ENCODE assay signal across 23 cellular contexts in the genomic region with DNA sequence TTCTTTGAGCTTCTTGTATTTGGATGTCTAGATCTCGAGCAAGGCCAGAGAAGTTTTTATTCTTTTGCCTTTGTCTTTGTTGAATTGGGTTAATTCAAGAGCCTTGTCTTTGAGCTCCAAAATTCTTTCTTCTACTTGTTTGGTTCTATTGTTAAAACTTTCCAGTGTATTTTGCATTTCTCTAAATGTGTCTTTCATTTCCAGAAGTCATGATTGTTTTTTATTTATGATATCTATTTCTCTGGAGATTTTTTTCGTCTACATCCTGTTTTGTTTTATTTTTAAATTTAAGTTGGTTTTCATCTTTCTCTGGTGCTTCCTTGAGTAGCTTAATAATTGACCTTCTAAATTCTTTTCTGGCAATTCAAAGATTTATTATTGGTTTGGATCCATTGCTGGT.
A peak's percentile ranks its signal among the peaks of the same experiment; 100 is the strongest.
DNase-seq lines count a peak whose midpoint lies in the region; ATAC-seq and FAIRE-seq lines count a peak whose summit lies in the region.
"Had no signal": no experiment of that assay in that cellular context is flagged by ENCODE, and none has a peak within 500 bp of the region (broad histone marks: within the 10 kb centered on the region; RNA-seq: fewer than 3 reads in every experiment).

No MANE protein-coding gene starts in this region.

- POLR2A ChIA-PET in activated CD4-positive, alpha-beta memory T cell treated with anti-CD3 and anti-CD28 coated beads, Interleukin-2, amount 10 ng/mL, durations not matched to agents 7 days and 5 days (lab: Charles Lee) = interaction anchor here (1.4 kb wide), 1 partner anchor 8 kb away, joined by 4 read pairs; no protein-coding TSS in a partner anchor
- POLR2A ChIA-PET in activated CD4-positive, alpha-beta memory T cell treated with anti-CD3 and anti-CD28 coated beads for 36 hours (lab: Charles Lee) = no interaction called here

- CTCF ChIA-PET in activated CD4-positive, alpha-beta memory T cell treated with anti-CD3 and anti-CD28 coated beads, Interleukin-2, amount 10 ng/mL, durations not matched to agents 7 days and 5 days (lab: Charles Lee) = interaction anchor here (0.9 to 1.7 kb wide), 3 partner anchors 33 to 359 kb away, joined by 3 to 8 read pairs (median 3); a partner anchor contains a TSS
- CTCF ChIA-PET in activated CD4-positive, alpha-beta memory T cell treated with anti-CD3 and anti-CD28 coated beads for 36 hours (lab: Charles Lee) = interaction anchor here (1.3 kb wide), 1 partner anchor 219 kb away, joined by 3 read pairs; no protein-coding TSS in a partner anchor

- H3K4me1 Mint-ChIP-seq in activated CD4-positive, alpha-beta memory T cell treated with anti-CD3 and anti-CD28 coated beads, Interleukin-2, amount 10 ng/mL, durations not matched to agents 7 days and 5 days = peaks cover 16% of the 10 kb centered on the region
- no peaks in the 10 kb centered on the region for H3K4me1 Mint-ChIP-seq in activated CD4-positive, alpha-beta memory T cell treated with anti-CD3 and anti-CD28 coated beads for 36 hours (ENCODE audit: low read depth)
- H3K4me1 Mint-ChIP-seq in activated T-helper 2 cell treated with anti-CD3 and anti-CD28 coated beads, Interferon-gamma antibody, Interleukin-2, Interleukin-4, amounts not matched to agents 10 μg/mL and 5 μg/mL and 100 μg/mL, durations not matched to agents 14 hours and 24 hours and 36 hours (ENCODE audit: low read depth) = peaks cover 44% of the 10 kb centered on the region
- H3K4me1 Mint-ChIP-seq in T-helper 17 cell = no peaks in the 10 kb centered on the region
- H3K4me1 Mint-ChIP-seq: CD14-positive monocyte had no signal

- peaks cover 94% of the 10 kb centered on the region for H3K36me3 Mint-ChIP-seq in activated CD4-positive, alpha-beta memory T cell treated with anti-CD3 and anti-CD28 coated beads, Interleukin-2, amount 10 ng/mL, durations not matched to agents 7 days and 5 days (ENCODE audit: low read depth)
- peaks cover 92% of the 10 kb centered on the region for H3K36me3 Mint-ChIP-seq in activated CD4-positive, alpha-beta memory T cell treated with anti-CD3 and anti-CD28 coated beads for 36 hours
- peaks cover 97% of the 10 kb centered on the region for H3K36me3 Mint-ChIP-seq in activated T-helper 2 cell treated with anti-CD3 and anti-CD28 coated beads, Interferon-gamma antibody, Interleukin-2, Interleukin-4, amounts not matched to agents 10 μg/mL and 5 μg/mL and 100 μg/mL, durations not matched to agents 14 hours and 24 hours and 36 hours (ENCODE audit: low read depth)
- H3K36me3 Mint-ChIP-seq in T-helper 17 cell (ENCODE audit: low read depth) = no peaks in the 10 kb centered on the region

- no peak for ATAC-seq in HG02885 (IDR thresholded peaks at IDR 0.05; ENCODE audit: poor library complexity, unreplicated experiment)
- no peak for ATAC-seq in esophagus mucosa
- no peak for ATAC-seq in T-helper 17 cell
- ATAC-seq: A549, HCT116 had no signal

- FAIRE-seq in TTC549 (lab: Jason Lieb, UNC) = peak; percentile 81
- FAIRE-seq: A549, GM12891, GM18507 had no signal

- no peaks in the 10 kb centered on the region for H3K9me3 ChIP-seq in T-helper 17 cell (ENCODE audit: control insufficient read depth, low read length, poor library complexity, severe bottlenecking)
- H3K9me3 ChIP-seq: A549, BE2C had no signal

- intact Hi-C loops in activated CD4-positive, alpha-beta memory T cell treated with anti-CD3 and anti-CD28 coated beads for 36 hours (cut with micrococcal nuclease) = no loop called here
- intact Hi-C loops in activated T-helper 2 cell treated with anti-CD3 and anti-CD28 coated beads, Interferon-gamma antibody, Interleukin-2, Interleukin-4, amounts not matched to agents 10 μg/mL and 5 μg/mL and 100 μg/mL, durations not matched to agents 14 hours and 24 hours and 36 hours (cut with micrococcal nuclease) = no loop called here

- no peak for DNase-seq in activated CD4-positive, alpha-beta memory T cell treated with anti-CD3 and anti-CD28 coated beads, Interleukin-2, amount 10 ng/mL, durations not matched to agents 7 days and 5 days
- no peak for DNase-seq in activated CD4-positive, alpha-beta memory T cell treated with anti-CD3 and anti-CD28 coated beads for 36 hours
- DNase-seq in activated T-helper 2 cell treated with anti-CD3 and anti-CD28 coated beads, Interferon-gamma antibody, Interleukin-2, Interleukin-4, amounts not matched to agents 10 μg/mL and 5 μg/mL and 100 μg/mL, durations not matched to agents 14 hours and 24 hours and 36 hours (ENCODE audit: low spot score) = no peak
- DNase-seq in T-helper 17 cell = no peak
- DNase-seq: ACHN; AML-193; BE2C; Calu3; CD4-positive, alpha-beta memory T cell; COR-L47; DMS53; DMS79 treated with DMSO at 0.1 percent for 48 hours; GF-D8; H9 had no signal

- H3K27me3 Mint-ChIP-seq in activated CD4-positive, alpha-beta memory T cell treated with anti-CD3 and anti-CD28 coated beads, Interleukin-2, amount 10 ng/mL, durations not matched to agents 7 days and 5 days = no peaks in the 10 kb centered on the region
- H3K27me3 Mint-ChIP-seq in activated CD4-positive, alpha-beta memory T cell treated with anti-CD3 and anti-CD28 coated beads for 36 hours = no peaks in the 10 kb centered on the region
- H3K27me3 Mint-ChIP-seq in activated T-helper 2 cell treated with anti-CD3 and anti-CD28 coated beads, Interferon-gamma antibody, Interleukin-2, Interleukin-4, amounts not matched to agents 10 μg/mL and 5 μg/mL and 100 μg/mL, durations not matched to agents 14 hours and 24 hours and 36 hours (ENCODE audit: low read depth) = no peaks in the 10 kb centered on the region
- no peaks in the 10 kb centered on the region for H3K27me3 Mint-ChIP-seq in T-helper 17 cell
- H3K27me3 Mint-ChIP-seq: CD4-positive, alpha-beta memory T cell had no signal

- peak overlapping the region; percentile 8 for H3K27ac Mint-ChIP-seq in activated CD4-positive, alpha-beta memory T cell treated with anti-CD3 and anti-CD28 coated beads, Interleukin-2, amount 10 ng/mL, durations not matched to agents 7 days and 5 days
- H3K27ac Mint-ChIP-seq in activated CD4-positive, alpha-beta memory T cell treated with anti-CD3 and anti-CD28 coated beads for 36 hours = no peak overlapping the region
- H3K27ac Mint-ChIP-seq in activated T-helper 2 cell treated with anti-CD3 and anti-CD28 coated beads, Interferon-gamma antibody, Interleukin-2, Interleukin-4, amounts not matched to agents 10 μg/mL and 5 μg/mL and 100 μg/mL, durations not matched to agents 14 hours and 24 hours and 36 hours = peak overlapping the region; percentile 17
- H3K27ac Mint-ChIP-seq in T-helper 17 cell = no peak overlapping the region

- no peak overlapping the region for H3K4me3 Mint-ChIP-seq in activated CD4-positive, alpha-beta memory T cell treated with anti-CD3 and anti-CD28 coated beads, Interleukin-2, amount 10 ng/mL, durations not matched to agents 7 days and 5 days
- no peak overlapping the region for H3K4me3 Mint-ChIP-seq in activated CD4-positive, alpha-beta memory T cell treated with anti-CD3 and anti-CD28 coated beads for 36 hours
- H3K4me3 Mint-ChIP-seq in activated T-helper 2 cell treated with anti-CD3 and anti-CD28 coated beads, Interferon-gamma antibody, Interleukin-2, Interleukin-4, amounts not matched to agents 10 μg/mL and 5 μg/mL and 100 μg/mL, durations not matched to agents 14 hours and 24 hours and 36 hours (ENCODE audit: low read depth) = no peak overlapping the region
- no peak overlapping the region for H3K4me3 Mint-ChIP-seq in T-helper 17 cell
- H3K4me3 Mint-ChIP-seq: CD14-positive monocyte, GM23338, H9 had no signal

- peaks cover 2% of the 10 kb centered on the region for H3K9me3 Mint-ChIP-seq in activated CD4-positive, alpha-beta memory T cell treated with anti-CD3 and anti-CD28 coated beads, Interleukin-2, amount 10 ng/mL, durations not matched to agents 7 days and 5 days
- H3K9me3 Mint-ChIP-seq in activated CD4-positive, alpha-beta memory T cell treated with anti-CD3 and anti-CD28 coated beads for 36 hours = peaks cover 15% of the 10 kb centered on the region
- peaks cover 22% of the 10 kb centered on the region for H3K9me3 Mint-ChIP-seq in activated T-helper 2 cell treated with anti-CD3 and anti-CD28 coated beads, Interferon-gamma antibody, Interleukin-2, Interleukin-4, amounts not matched to agents 10 μg/mL and 5 μg/mL and 100 μg/mL, durations not matched to agents 14 hours and 24 hours and 36 hours
- H3K9me3 Mint-ChIP-seq: GM23338, H9 had no signal

Comparison
In these comparisons a context has a peak if more than half of its experiments do, and no peak if none do; other contexts are left out.
1. H3K27ac Mint-ChIP-seq: peak in activated CD4-positive, alpha-beta memory T cell treated with anti-CD3 and anti-CD28 coated beads, Interleukin-2, amount 10 ng/mL, durations not matched to agents 7 days and 5 days (single experiment) and activated T-helper 2 cell treated with anti-CD3 and anti-CD28 coated beads, Interferon-gamma antibody, Interleukin-2, Interleukin-4, amounts not matched to agents 10 μg/mL and 5 μg/mL and 100 μg/mL, durations not matched to agents 14 hours and 24 hours and 36 hours (single experiment); none in activated CD4-positive, alpha-beta memory T cell treated with anti-CD3 and anti-CD28 coated beads for 36 hours (single experiment) and T-helper 17 cell (single experiment).